12 cellular contexts compared by ENCODE assay signal in genomic region chr9:120913673-120914266, GRCh38. TPM values are rescaled to one million over a fixed set of nuclear protein-coding genes. Genes with fewer than 3 reads are reported as not detected.
DNase-seq lines count a peak whose midpoint lies in the region; ATAC-seq and TF ChIP-seq lines count a peak whose summit lies in the region.
"Had no signal": no experiment of that assay in that cellular context is flagged by ENCODE, and none has a peak within 500 bp of the region (broad histone marks: within the 10 kb centered on the region; RNA-seq: fewer than 3 reads in every experiment).

No MANE protein-coding gene starts in this region.

- H3K4me1 Mint-ChIP-seq in activated naive CD8-positive, alpha-beta T cell treated with anti-CD3 and anti-CD28 coated beads, Interleukin-2, amount 10 ng/mL, durations not matched to agents 7 days and 5 days, result peaks cover 61% of the 10 kb centered on the region
- peaks cover 27% of the 10 kb centered on the region for H3K4me1 Mint-ChIP-seq in neural crest cell

- peaks cover 5% of the 10 kb centered on the region for H3K9me3 Mint-ChIP-seq in activated naive CD8-positive, alpha-beta T cell treated with anti-CD3 and anti-CD28 coated beads, Interleukin-2, amount 10 ng/mL, durations not matched to agents 7 days and 5 days
- no peaks in the 10 kb centered on the region for H3K9me3 Mint-ChIP-seq in neural crest cell
- H3K9me3 Mint-ChIP-seq: naive B cell had no signal

- POLR2A ChIA-PET in activated naive CD8-positive, alpha-beta T cell treated with anti-CD3 and anti-CD28 coated beads, Interleukin-2, amount 10 ng/mL, durations not matched to agents 7 days and 5 days (lab: Charles Lee), result interaction anchor here (1.1 to 1.2 kb wide), 2 partner anchors 10 to 11 kb away, joined by 3 read pairs; no protein-coding TSS in a partner anchor

- H3K36me3 Mint-ChIP-seq in activated naive CD8-positive, alpha-beta T cell treated with anti-CD3 and anti-CD28 coated beads, Interleukin-2, amount 10 ng/mL, durations not matched to agents 7 days and 5 days, result peaks cover 68% of the 10 kb centered on the region
- peaks cover 2% of the 10 kb centered on the region for H3K36me3 Mint-ChIP-seq in neural crest cell (ENCODE audit: low read depth)

- TF ChIP-seq CTCF in neural crest cell (conservative IDR thresholded peaks at IDR 0.05) (no peak), upper lobe of right lung (IDR thresholded peaks at IDR 0.05) (no peak), prostate gland (IDR thresholded peaks at IDR 0.05) (no peak)

- H3K4me3 ChIP-seq in H7 (ENCODE audit: insufficient read depth, low read depth, low read length) (no peak overlapping the region), SJCRH30 (no peak overlapping the region), upper lobe of right lung (no peak overlapping the region), prostate gland (no peak overlapping the region)
- H3K4me3 ChIP-seq: stomach had no signal

- no peaks in the 10 kb centered on the region for H3K36me3 ChIP-seq in H7 (replicated peaks; ENCODE audit: control insufficient read depth, insufficient read depth, low read length)
- no peaks in the 10 kb centered on the region for H3K36me3 ChIP-seq in SJCRH30
- peaks cover 7% of the 10 kb centered on the region for H3K36me3 ChIP-seq in upper lobe of right lung
- H3K36me3 ChIP-seq in prostate gland, result no peaks in the 10 kb centered on the region

- no peak for ATAC-seq in activated naive CD8-positive, alpha-beta T cell treated with anti-CD3 and anti-CD28 coated beads, Interleukin-2, amount 10 ng/mL, durations not matched to agents 7 days and 5 days (ENCODE audit: low read depth)
- ATAC-seq in upper lobe of right lung, result no peak
- ATAC-seq in GM19397 (IDR thresholded peaks at IDR 0.05; ENCODE audit: unreplicated experiment), result no peak
- ATAC-seq in GM18868 (IDR thresholded peaks at IDR 0.05; ENCODE audit: unreplicated experiment), result no peak

- no peak for TF ChIP-seq POLR2A in prostate gland (IDR thresholded peaks at IDR 0.05)

- H3K4me1 ChIP-seq in SJCRH30, result no peaks in the 10 kb centered on the region; the same call in 1 of the 2 replicates
- H3K4me1 ChIP-seq in upper lobe of right lung, result peaks cover 13% of the 10 kb centered on the region
- H3K4me1 ChIP-seq in prostate gland (replicated peaks), result no peaks in the 10 kb centered on the region
- H3K4me1 ChIP-seq: Caco-2 had no signal

- peak overlapping the region; percentile 70 for H3K27ac Mint-ChIP-seq in activated naive CD8-positive, alpha-beta T cell treated with anti-CD3 and anti-CD28 coated beads, Interleukin-2, amount 10 ng/mL, durations not matched to agents 7 days and 5 days
- no peak overlapping the region for H3K27ac Mint-ChIP-seq in neural crest cell (ENCODE audit: unreplicated experiment)

- H3K9me3 ChIP-seq in SJCRH30 (replicated peaks), result no peaks in the 10 kb centered on the region
- H3K9me3 ChIP-seq in upper lobe of right lung, result no peaks in the 10 kb centered on the region
- no peaks in the 10 kb centered on the region for H3K9me3 ChIP-seq in prostate gland
- H3K9me3 ChIP-seq: stomach had no signal

- WGBS in prostate gland, result 83% methylated on average over 3 of the region's 3 CpGs

- no peak overlapping the region for H3K4me3 Mint-ChIP-seq in activated naive CD8-positive, alpha-beta T cell treated with anti-CD3 and anti-CD28 coated beads, Interleukin-2, amount 10 ng/mL, durations not matched to agents 7 days and 5 days
- no peak overlapping the region for H3K4me3 Mint-ChIP-seq in neural crest cell
- H3K4me3 Mint-ChIP-seq: naive B cell had no signal

- no peaks in the 10 kb centered on the region for H3K27me3 ChIP-seq in H7 (ENCODE audit: control insufficient read depth, insufficient read depth, low read length)
- H3K27me3 ChIP-seq in SJCRH30, result no peaks in the 10 kb centered on the region
- no peaks in the 10 kb centered on the region for H3K27me3 ChIP-seq in upper lobe of right lung
- no peaks in the 10 kb centered on the region for H3K27me3 ChIP-seq in prostate gland (replicated peaks; ENCODE audit: insufficient read depth)
- H3K27me3 ChIP-seq: stomach had no signal

- intact Hi-C loops in upper lobe of right lung (cut with DNase I), result no loop called here
- intact Hi-C loops in prostate gland (cut with DNase I), result no loop called here

- DNase-seq in H7 (peak; percentile 81), SJCRH30 (peak; percentile 51 to 65), neural crest cell (ENCODE audit: low read depth, low spot score) (peak; percentile 27), upper lobe of right lung (no peak), prostate gland (ENCODE audit: low spot score) (no peak)
- no peak for DNase-seq in activated naive CD8-positive, alpha-beta T cell treated with anti-CD3 and anti-CD28 coated beads, Interleukin-2, amount 10 ng/mL, durations not matched to agents 7 days and 5 days
- DNase-seq: naive B cell, NCI-H2081, stomach had no signal

- no peaks in the 10 kb centered on the region for H3K27me3 Mint-ChIP-seq in activated naive CD8-positive, alpha-beta T cell treated with anti-CD3 and anti-CD28 coated beads, Interleukin-2, amount 10 ng/mL, durations not matched to agents 7 days and 5 days
- H3K27me3 Mint-ChIP-seq in neural crest cell (ENCODE audit: low read depth), result no peaks in the 10 kb centered on the region
- H3K27me3 Mint-ChIP-seq: naive B cell had no signal

- H3K27ac ChIP-seq in SJCRH30 (no peak overlapping the region), upper lobe of right lung (no peak overlapping the region), prostate gland (no peak overlapping the region)

RNA-seq across cellular contexts. Expression of gene TRAF1, which starts 12.8 kb away (rescaled TPM):
- 0.97 and 1.4 TPM in 2 replicates for total RNA-seq in H7 (2014; rRNA removed; shearing (Covaris generic))
- 0.25 and 0.26 TPM in 2 replicates for total RNA-seq in SJCRH30 (2014; rRNA removed; shearing (Covaris generic))
- total RNA-seq in activated naive CD8-positive, alpha-beta T cell treated with anti-CD3 and anti-CD28 coated beads, Interleukin-2, amount 10 ng/mL, durations not matched to agents 7 days and 5 days, result 100 to 1,000 TPM in 1 of 2 experiments, 10 to 100 TPM in 1; 97.1 to 102 TPM
- total RNA-seq in neural crest cell (3.5 and 3.8 TPM in 2 replicates), upper lobe of right lung (6.0 TPM), prostate gland (1 to 10 TPM; 3.1 to 6.9 TPM)

RNA-seq across cellular contexts. Expression of gene PHF19, which starts 36.8 kb away (rescaled TPM):
- 35.5 and 40.1 TPM in 2 replicates for total RNA-seq in H7 (2014; rRNA removed; shearing (Covaris generic))
- total RNA-seq in SJCRH30 (2014; rRNA removed; shearing (Covaris generic)), result 20.2 and 24.1 TPM in 2 replicates
- total RNA-seq in activated naive CD8-positive, alpha-beta T cell treated with anti-CD3 and anti-CD28 coated beads, Interleukin-2, amount 10 ng/mL, durations not matched to agents 7 days and 5 days, result 100 to 1,000 TPM; 248 to 253 TPM
- total RNA-seq in neural crest cell (100.0 and 110 TPM in 2 replicates), upper lobe of right lung (19.0 TPM), prostate gland (10 to 100 TPM; 19.9 to 37.6 TPM)

Comparison
In these comparisons a context has a peak if more than half of its experiments do, and no peak if none do; other contexts are left out.
1. DNase-seq: peak in H7 (single experiment), SJCRH30 (2 of 2) and neural crest cell (single experiment); none in activated naive CD8-positive, alpha-beta T cell treated with anti-CD3 and anti-CD28 coated beads, Interleukin-2, amount 10 ng/mL, durations not matched to agents 7 days and 5 days (single experiment), upper lobe of right lung (single experiment) and prostate gland (single experiment).
2. RNA of gene TRAF1, which starts 12.8 kb away (total RNA-seq): 97.1 to 102 TPM in activated naive CD8-positive, alpha-beta T cell treated with anti-CD3 and anti-CD28 coated beads, Interleukin-2, amount 10 ng/mL, durations not matched to agents 7 days and 5 days; 3.1 to 6.9 TPM in prostate gland, 6.0 TPM in upper lobe of right lung (single experiment), 3.5 to 3.8 TPM in neural crest cell, 0.97 to 1.4 TPM in H7 and 0.25 to 0.26 TPM in SJCRH30; every median in the first group is over 10 times any median in the second.